ENCODE assay signal across 8 cellular contexts in genomic region chr6:36423101-36423824, GRCh38. TPM values are rescaled to one million over a fixed set of nuclear protein-coding genes. Genes with fewer than 3 reads are reported as not detected.
DNase-seq lines count a peak whose midpoint lies in the region; ATAC-seq, FAIRE-seq and TF ChIP-seq lines count a peak whose summit lies in the region.

No MANE protein-coding gene starts in this region.

- FAIRE-seq in astrocyte (lab: Jason Lieb, UNC) = no peak

- no peaks in the 10 kb centered on the region for H3K36me3 Mint-ChIP-seq in T-helper 2 cell treated with Interferon-gamma antibody and Interleukin-4, amounts not matched to agents 5 μg/mL and 100 μg/mL, for 36 hours (ENCODE audit: low read depth)
- H3K36me3 Mint-ChIP-seq in astrocyte (ENCODE audit: low read depth, unreplicated experiment) = no peaks in the 10 kb centered on the region

- H3K4me2 ChIP-seq in astrocyte (ENCODE audit: low read length) = peak overlapping the region; percentile 97

- H3K27ac ChIP-seq in astrocyte (ENCODE audit: low read depth, low read length) = peak overlapping the region; percentile 56
- H3K27ac ChIP-seq in rectal smooth muscle tissue (ENCODE audit: low read depth, low read length) = peak overlapping the region; percentile 76
- peak overlapping the region; percentile 43 to 46 for H3K27ac ChIP-seq in aorta (ENCODE audit: low read depth in 1 of 2, low read length in 2 of 2)

- H2AFZ ChIP-seq in astrocyte (ENCODE audit: low read depth, low read length) = peak overlapping the region; percentile 98

- H3K4me1 Mint-ChIP-seq in T-helper 2 cell treated with Interferon-gamma antibody and Interleukin-4, amounts not matched to agents 5 μg/mL and 100 μg/mL, for 36 hours (ENCODE audit: low read depth) = peaks cover 13% of the 10 kb centered on the region
- peaks cover 2% of the 10 kb centered on the region for H3K4me1 Mint-ChIP-seq in astrocyte (ENCODE audit: low read depth, unreplicated experiment)

- H3K4me3 ChIP-seq in astrocyte (ENCODE audit: insufficient read depth, low read depth, low read length) (peak overlapping the region; percentile 73), rectal smooth muscle tissue (ENCODE audit: low read length) (peak overlapping the region; percentile 74), aorta (ENCODE audit: low read length in 2 of 2) (peak overlapping the region; percentile 36 to 69)

- H3K27ac Mint-ChIP-seq in T-helper 2 cell treated with Interferon-gamma antibody and Interleukin-4, amounts not matched to agents 5 μg/mL and 100 μg/mL, for 36 hours = peak overlapping the region; percentile 83
- peak overlapping the region; percentile 86 for H3K27ac Mint-ChIP-seq in astrocyte (ENCODE audit: unreplicated experiment)

- H3K36me3 ChIP-seq in astrocyte (ENCODE audit: insufficient read depth, low read length) = no peaks in the 10 kb centered on the region
- no peaks in the 10 kb centered on the region for H3K36me3 ChIP-seq in rectal smooth muscle tissue (ENCODE audit: control insufficient read depth, insufficient read depth, low read length)
- H3K36me3 ChIP-seq in aorta (ENCODE audit: control insufficient read depth in 1 of 2, insufficient read depth in 2 of 2, low read length in 1 of 2) = no peaks in the 10 kb centered on the region

- intact Hi-C loops in aorta (cut with DNase I) = loop anchor here in 1 of 2 donors (1.0 to 10.0 kb wide), 3 partner anchors 20 to 262 kb away; partner anchors contain the start of genes KCTD20, PXT1 and SRSF3

- no peaks in the 10 kb centered on the region for H3K79me2 ChIP-seq in astrocyte (ENCODE audit: insufficient read depth, low read length)

- peak; percentile 93 for TF ChIP-seq POLR2A in GM18505 (IDR thresholded peaks at IDR 0.05; ENCODE audit: borderline replicate concordance, extremely low read depth, insufficient read depth, insufficient read length)

- no peaks in the 10 kb centered on the region for H4K20me1 ChIP-seq in astrocyte (ENCODE audit: insufficient read depth, low read length)

- peak overlapping the region; percentile 83 for H3K4me3 Mint-ChIP-seq in T-helper 2 cell treated with Interferon-gamma antibody and Interleukin-4, amounts not matched to agents 5 μg/mL and 100 μg/mL, for 36 hours
- H3K4me3 Mint-ChIP-seq in astrocyte (ENCODE audit: unreplicated experiment) = peak overlapping the region; percentile 85

- no peaks in the 10 kb centered on the region for H3K9me3 Mint-ChIP-seq in T-helper 2 cell treated with Interferon-gamma antibody and Interleukin-4, amounts not matched to agents 5 μg/mL and 100 μg/mL, for 36 hours
- H3K9me3 Mint-ChIP-seq in astrocyte (ENCODE audit: unreplicated experiment) = no peaks in the 10 kb centered on the region

- H3K4me1 ChIP-seq in astrocyte (ENCODE audit: insufficient read depth, low read length) = peaks cover 11% of the 10 kb centered on the region
- H3K4me1 ChIP-seq in rectal smooth muscle tissue (ENCODE audit: control insufficient read depth, insufficient read depth, low read length) = peaks cover 4% of the 10 kb centered on the region
- no peaks in the 10 kb centered on the region for H3K4me1 ChIP-seq in aorta (ENCODE audit: control insufficient read depth in 1 of 2, insufficient read depth in 2 of 2, low read length in 2 of 2)

- peak; percentile 45 for TF ChIP-seq CTCF in astrocyte (IDR thresholded peaks at IDR 0.05; ENCODE audit: insufficient read depth, low read depth, low read length)

- ATAC-seq in GM18505 (IDR thresholded peaks at IDR 0.05; ENCODE audit: unreplicated experiment) = peak; percentile 96
- ATAC-seq in HG02970 (IDR thresholded peaks at IDR 0.05; ENCODE audit: low FRiP score, unreplicated experiment) = peak; percentile 94
- peak; percentile 99 for ATAC-seq in aorta (ENCODE audit: low FRiP score)

- peak overlapping the region; percentile 83 for H3K9ac ChIP-seq in astrocyte (ENCODE audit: low read length)
- H3K9ac ChIP-seq in rectal smooth muscle tissue (ENCODE audit: low read length) = peak overlapping the region; percentile 93

- H3K9me3 ChIP-seq in astrocyte (ENCODE audit: insufficient read depth, low read depth, low read length) (no peaks in the 10 kb centered on the region), aorta (ENCODE audit: control insufficient read depth, low read length) (no peaks in the 10 kb centered on the region)

- H3K27me3 Mint-ChIP-seq in T-helper 2 cell treated with Interferon-gamma antibody and Interleukin-4, amounts not matched to agents 5 μg/mL and 100 μg/mL, for 36 hours (ENCODE audit: low read depth) = peaks cover 10% of the 10 kb centered on the region
- H3K27me3 Mint-ChIP-seq in astrocyte (ENCODE audit: low read depth, unreplicated experiment) = no peaks in the 10 kb centered on the region

- H3K27me3 ChIP-seq in astrocyte (ENCODE audit: insufficient read depth, low read length) = no peaks in the 10 kb centered on the region
- H3K27me3 ChIP-seq in rectal smooth muscle tissue (ENCODE audit: control insufficient read depth, insufficient read depth, low read length) = no peaks in the 10 kb centered on the region
- no peaks in the 10 kb centered on the region for H3K27me3 ChIP-seq in aorta (ENCODE audit: control insufficient read depth in 1 of 2, insufficient read depth in 2 of 2, low read length in 1 of 2)

- WGBS in aorta, 2 donors = 0% methylated on average over 50 to 51 of the region's 51 CpGs

- DNase-seq in NCI-H187 treated with DMSO at 0.1 percent for 48 hours (lab: John Stamatoyannopoulos, UW) (peak; percentile 90), astrocyte (ENCODE audit: low read depth) (peak; percentile 94), hepatic stellate cell (ENCODE audit: low spot score) (peak; percentile 98), aorta (peak; percentile 99 to 100)
- DNase-seq in T-helper 2 cell treated with Interferon-gamma antibody and Interleukin-4, amounts not matched to agents 5 μg/mL and 100 μg/mL, for 36 hours (ENCODE audit: low spot score) = peak; percentile 98

RNA-seq across cellular contexts. Expression of gene PXT1, which starts 19.4 kb away (rescaled TPM):
- total RNA-seq in astrocyte (0.09 and 0.14 TPM in 2 replicates), aorta (not detected)
- polyA plus RNA-seq in aorta = under 1 TPM in 1 of 2 donors, not detected in 1; 0.05 TPM

RNA-seq across cellular contexts. Expression of gene KCTD20, which starts 19.5 kb away (rescaled TPM):
- total RNA-seq in astrocyte (54.8 and 56.7 TPM in 2 replicates), aorta (10 to 100 TPM; 58.7 to 70.6 TPM)
- 10 to 100 TPM; 25.8 to 27.3 TPM for polyA plus RNA-seq in aorta

RNA-seq across cellular contexts. Expression of gene ETV7, which starts 35.8 kb away (rescaled TPM):
- total RNA-seq in astrocyte (1.9 and 2.4 TPM in 2 replicates), aorta (1 to 10 TPM; 2.2 to 2.8 TPM)
- 1 to 10 TPM; 3.4 to 5.4 TPM for polyA plus RNA-seq in aorta

Comparison
In these comparisons a context has a peak if more than half of its experiments do, and no peak if none do; other contexts are left out.
1. Peak in every context shown above with its lines: DNase-seq, ATAC-seq, H3K4me3 ChIP-seq and H3K27ac ChIP-seq.